In the genomic region with DNA sequence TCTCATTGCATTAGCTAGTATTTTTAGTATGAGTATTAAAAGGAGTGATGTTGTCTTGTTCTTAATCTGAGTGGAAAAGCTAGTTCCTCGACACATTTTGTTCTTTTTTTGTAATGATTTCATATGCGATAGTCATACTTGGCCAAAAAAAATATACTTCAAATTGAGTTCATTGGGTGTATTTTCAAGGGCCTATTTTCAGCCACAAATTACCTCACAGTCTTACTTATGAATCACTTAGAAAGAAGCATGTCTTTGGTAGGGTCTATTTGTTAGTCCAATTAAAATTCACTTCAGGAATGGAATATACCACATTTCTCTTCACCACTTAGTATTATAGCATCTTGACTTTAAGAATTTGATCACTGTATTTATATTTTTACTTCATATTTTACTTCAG, we compare ENCODE assay signal across 36 cellular contexts.
"Had no signal": no experiment of that assay in that cellular context is flagged by ENCODE, and none has a peak within 500 bp of the region (broad histone marks: within the 10 kb centered on the region; RNA-seq: fewer than 3 reads in every experiment).

No MANE protein-coding gene starts in this region.

- ATAC-seq: activated CD8-positive, alpha-beta T cell treated with anti-CD3 and anti-CD28 coated beads for 36 hours; activated naive CD4-positive, alpha-beta T cell treated with anti-CD3 and anti-CD28 coated beads, Interleukin-2, amount 50 U/mL, for 72 hours; activated T-cell treated with anti-CD3 and anti-CD28 coated beads, Interleukin-2, amount 50 U/mL, for 4 hours; activated T-cell treated with anti-CD3 and anti-CD28 coated beads, Interleukin-2, amount 50 U/mL, for 72 hours; activated T-helper 17 cell treated with anti-CD3 and anti-CD28 coated beads, Interleukin-2, amount 50 U/mL, for 72 hours had no signal

- H3K4me3 Mint-ChIP-seq: activated B cell treated with CpG ODN at 0.5 μM for 24 hours; activated CD4-positive, alpha-beta memory T cell treated with anti-CD3 and anti-CD28 coated beads for 36 hours; activated CD4-positive, alpha-beta T cell treated with anti-CD3 and anti-CD28 coated beads, Interleukin-2, amount 10 ng/mL, durations not matched to agents 24 days and 14 days; activated CD8-positive, alpha-beta T cell treated with anti-CD3 and anti-CD28 coated beads for 36 hours; activated naive CD4-positive, alpha-beta T cell treated with anti-CD3 and anti-CD28 coated beads for 36 hours; activated naive CD8-positive, alpha-beta T cell treated with anti-CD3 and anti-CD28 coated beads for 36 hours; activated T-cell treated with anti-CD3 and anti-CD28 coated beads, Interleukin-2, amount 50 U/mL, for 4 hours; activated T-cell treated with anti-CD3 and anti-CD28 coated beads, Interleukin-2, amount 50 U/mL, for 72 hours; activated T-helper 1 cell treated with anti-CD3 and anti-CD28 coated beads, Interleukin-12 subunit alpha, Interleukin-12 subunit beta, Interleukin-2, Interleukin-4 antibody, amounts not matched to agents 30 ng/mL and 10 ng/mL and 1 ng/mL, durations not matched to agents 14 hours and 24 hours and 36 hours; activated T-helper 17 cell treated with anti-CD3 and anti-CD28 coated beads, Interleukin-2, amount 50 U/mL, for 72 hours; brain; central memory CD8-positive, alpha-beta T cell; T-helper 1 cell treated with Interleukin-12 subunit alpha and Interleukin-12 subunit beta and Interleukin-4 antibody, amounts not matched to agents 30 μg/mL and 1 μg/mL, for 36 hours; T-helper 2 cell treated with Interferon-gamma antibody and Interleukin-4, amounts not matched to agents 5 μg/mL and 100 μg/mL, for 36 hours had no signal

- H3K36me3 Mint-ChIP-seq: activated naive CD4-positive, alpha-beta T cell treated with anti-CD3 and anti-CD28 coated beads, Interleukin-2, amount 50 U/mL, for 72 hours; activated naive CD8-positive, alpha-beta T cell treated with anti-CD3 and anti-CD28 coated beads for 36 hours; brain had no signal

- DNase-seq: activated B cell treated with CpG ODN at 0.5 μM for 24 hours; activated CD4-positive, alpha-beta memory T cell treated with anti-CD3 and anti-CD28 coated beads for 36 hours; activated CD4-positive, alpha-beta T cell treated with anti-CD3 and anti-CD28 coated beads for 4 hours; activated CD4-positive, alpha-beta T cell treated with anti-CD3 and anti-CD28 coated beads, Interleukin-2, amount 10 ng/mL, durations not matched to agents 24 days and 14 days; activated CD4-positive, alpha-beta T cell treated with anti-CD3 and anti-CD28 coated beads, Interleukin-2, amount 50 U/mL, for 1 hour; activated CD4-positive, alpha-beta T cell treated with anti-CD3 and anti-CD28 coated beads, Interleukin-2, amount 50 U/mL, for 4 hours; activated CD4-positive, CD25-positive, alpha-beta regulatory T cell treated with anti-CD3 and anti-CD28 coated beads, Interleukin-2, amount 50 U/mL, for 72 hours; activated CD8-positive, alpha-beta memory T cell treated with anti-CD3 and anti-CD28 coated beads, Interleukin-2, amount 50 U/mL, for 4 hours; activated CD8-positive, alpha-beta T cell treated with anti-CD3 and anti-CD28 coated beads for 36 hours; activated effector memory CD4-positive, alpha-beta T cell treated with anti-CD3 and anti-CD28 coated beads, Interleukin-2, amount 50 U/mL, for 16 hours; activated gamma-delta T cell treated with Interleukin-2 at 50 U/mL for 16 hours; activated naive CD4-positive, alpha-beta T cell; activated naive CD4-positive, alpha-beta T cell treated with anti-CD3 and anti-CD28 coated beads for 36 hours; activated naive CD4-positive, alpha-beta T cell treated with anti-CD3 and anti-CD28 coated beads, Interleukin-2, amount 50 U/mL, for 16 hours; activated naive CD8-positive, alpha-beta T cell treated with anti-CD3 and anti-CD28 coated beads for 36 hours; activated T-cell treated with anti-CD3 and anti-CD28 coated beads for 4 hours; activated T-cell treated with anti-CD3 and anti-CD28 coated beads, Interleukin-2, amount 50 U/mL, for 1 hour; activated T-cell treated with anti-CD3 and anti-CD28 coated beads, Interleukin-2, amount 50 U/mL, for 4 hours; activated T-cell treated with anti-CD3 and anti-CD28 coated beads, Interleukin-2, amount 50 U/mL, for 72 hours; adrenal gland; amniotic stem cell; aorta; caudate nucleus; cerebellar nuclear complex; T-helper 1 cell; T-helper 2 cell; T-helper 9 cell had no signal

- H3K4me1 Mint-ChIP-seq: activated B cell treated with CpG ODN at 0.5 μM for 24 hours; activated CD4-positive, alpha-beta T cell treated with anti-CD3 and anti-CD28 coated beads, Interleukin-2, amount 10 ng/mL, durations not matched to agents 24 days and 14 days; activated naive CD8-positive, alpha-beta T cell treated with anti-CD3 and anti-CD28 coated beads for 36 hours; activated T-helper 17 cell treated with anti-CD3 and anti-CD28 coated beads, Interleukin-2, amount 50 U/mL, for 72 hours; central memory CD8-positive, alpha-beta T cell had no signal

- H3K27ac Mint-ChIP-seq: activated B cell treated with CpG ODN at 0.5 μM for 24 hours; activated CD4-positive, alpha-beta memory T cell treated with anti-CD3 and anti-CD28 coated beads for 36 hours; activated CD4-positive, alpha-beta T cell treated with anti-CD3 and anti-CD28 coated beads, Interleukin-2, amount 10 ng/mL, durations not matched to agents 24 days and 14 days; activated CD8-positive, alpha-beta T cell treated with anti-CD3 and anti-CD28 coated beads for 36 hours; activated naive CD4-positive, alpha-beta T cell treated with anti-CD3 and anti-CD28 coated beads for 36 hours; activated naive CD4-positive, alpha-beta T cell treated with anti-CD3 and anti-CD28 coated beads, Interleukin-2, amount 50 U/mL, for 72 hours; activated naive CD8-positive, alpha-beta T cell treated with anti-CD3 and anti-CD28 coated beads for 36 hours; activated T-cell treated with anti-CD3 and anti-CD28 coated beads, Interleukin-2, amount 50 U/mL, for 72 hours; activated T-helper 1 cell treated with anti-CD3 and anti-CD28 coated beads, Interleukin-12 subunit alpha, Interleukin-12 subunit beta, Interleukin-2, Interleukin-4 antibody, amounts not matched to agents 30 ng/mL and 10 ng/mL and 1 ng/mL, durations not matched to agents 14 hours and 24 hours and 36 hours; activated T-helper 17 cell treated with anti-CD3 and anti-CD28 coated beads, Interleukin-2, amount 50 U/mL, for 72 hours; brain; T-helper 1 cell treated with Interleukin-12 subunit alpha and Interleukin-12 subunit beta and Interleukin-4 antibody, amounts not matched to agents 30 μg/mL and 1 μg/mL, for 36 hours; T-helper 2 cell treated with Interferon-gamma antibody and Interleukin-4, amounts not matched to agents 5 μg/mL and 100 μg/mL, for 36 hours had no signal

- H3K27me3 Mint-ChIP-seq: activated B cell treated with CpG ODN at 0.5 μM for 24 hours; activated CD4-positive, alpha-beta memory T cell treated with anti-CD3 and anti-CD28 coated beads for 36 hours; activated CD4-positive, alpha-beta T cell treated with anti-CD3 and anti-CD28 coated beads, Interleukin-2, amount 10 ng/mL, durations not matched to agents 24 days and 14 days; activated CD8-positive, alpha-beta T cell treated with anti-CD3 and anti-CD28 coated beads for 36 hours; activated naive CD8-positive, alpha-beta T cell treated with anti-CD3 and anti-CD28 coated beads for 36 hours; activated T-helper 17 cell treated with anti-CD3 and anti-CD28 coated beads, Interleukin-2, amount 50 U/mL, for 72 hours; brain; central memory CD8-positive, alpha-beta T cell had no signal

- H3K4me1 ChIP-seq: adrenal gland had no signal

- H3K27ac ChIP-seq: adrenal gland, cardiac muscle cell, VCaP had no signal

- H3K36me3 ChIP-seq: adrenal gland, cardiac muscle cell had no signal

- H3K9me3 ChIP-seq: adrenal gland had no signal

- H3K27me3 ChIP-seq: adrenal gland, cardiac muscle cell had no signal

- H3K4me3 ChIP-seq: adrenal gland, cardiac muscle cell had no signal
